ENCODE assay signal across 8 cellular contexts in the genomic region with DNA sequence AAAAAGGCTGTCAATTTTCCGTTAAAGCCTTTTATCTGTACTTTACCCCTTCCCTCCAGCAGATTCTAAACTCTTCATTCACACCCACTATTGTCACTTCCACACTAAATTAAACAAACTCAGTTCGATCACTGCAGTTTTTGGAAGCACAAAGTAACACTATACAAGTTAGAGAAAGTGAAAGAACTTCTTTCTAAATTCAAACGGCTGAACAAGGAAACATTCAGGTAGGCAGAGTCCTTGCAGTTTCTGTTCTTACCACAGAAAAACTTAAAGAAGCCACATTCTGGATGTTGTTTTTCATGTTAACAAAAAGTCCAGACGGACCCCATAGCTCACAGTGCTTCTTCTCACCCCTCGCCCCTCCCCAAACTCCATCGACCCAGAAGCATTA. TPM values are rescaled to one million over a fixed set of nuclear protein-coding genes. Genes with fewer than 3 reads are reported as not detected.
DNase-seq lines count a peak whose midpoint lies in the region; ATAC-seq and TF ChIP-seq lines count a peak whose summit lies in the region.

No MANE protein-coding gene starts in this region.

- H3K36me3 ChIP-seq in ES-I3 (ENCODE audit: insufficient read depth, low read length) (no peaks in the 10 kb centered on the region), Loucy (ENCODE audit: insufficient read depth, low read length) (no peaks in the 10 kb centered on the region), aorta (ENCODE audit: control insufficient read depth in 1 of 2, insufficient read depth in 2 of 2, low read length in 1 of 2) (no peaks in the 10 kb centered on the region)

- H3K4me1 ChIP-seq in ES-I3 (ENCODE audit: insufficient read depth, low read length) (no peaks in the 10 kb centered on the region; the same call in 1 of the 2 replicates), Loucy (ENCODE audit: insufficient read depth, low read length, poor library complexity, severe bottlenecking) (peaks cover 21% of the 10 kb centered on the region), aorta (ENCODE audit: control insufficient read depth in 1 of 2, insufficient read depth in 2 of 2, low read length in 2 of 2) (no peaks in the 10 kb centered on the region)

- intact Hi-C loops in aorta (cut with DNase I) = loop anchor here (5.0 kb wide), 3 partner anchors 52 to 87 kb away; a partner anchor contains a TSS

- H3K4me3 ChIP-seq in Loucy (ENCODE audit: low read length, poor library complexity, severe bottlenecking) = peak overlapping the region; percentile 81
- peak overlapping the region; percentile 78 to 87 for H3K4me3 ChIP-seq in aorta (ENCODE audit: low read length in 2 of 2)

- DNase-seq in caudate nucleus (lab: John Stamatoyannopoulos, UW) (no peak), midbrain (lab: John Stamatoyannopoulos, UW) (peak; percentile 41), aorta (no peak), UCSD-AML1 (lab: John Stamatoyannopoulos, UW; ENCODE audit: unreplicated experiment) (no peak), NCI-H526 treated with DMSO at 0.1 percent for 48 hours (lab: John Stamatoyannopoulos, UW) (no peak)

- H3K9me3 ChIP-seq in ES-I3 (ENCODE audit: control insufficient read depth, insufficient read depth, low read length) (no peaks in the 10 kb centered on the region), Loucy (ENCODE audit: insufficient read depth, low read depth, low read length) (no peaks in the 10 kb centered on the region), aorta (ENCODE audit: control insufficient read depth, low read length) (no peaks in the 10 kb centered on the region)

- H4K20me1 ChIP-seq in Loucy (ENCODE audit: insufficient read depth, low read length, poor library complexity, severe bottlenecking) = no peaks in the 10 kb centered on the region

- H3K4me2 ChIP-seq in Loucy (ENCODE audit: low read depth, low read length, poor library complexity, severe bottlenecking) = peak overlapping the region; percentile 95

- 0 to 1% methylated on average over 6 of the region's 6 CpGs for WGBS in aorta, 2 donors

- TF ChIP-seq CTCF in Loucy (conservative IDR thresholded peaks at IDR 0.05; ENCODE audit: low read length) = no peak

- H3K27me3 ChIP-seq in Loucy (ENCODE audit: insufficient read depth, low read length, poor library complexity, severe bottlenecking) = no peaks in the 10 kb centered on the region
- H3K27me3 ChIP-seq in aorta (ENCODE audit: control insufficient read depth in 1 of 2, insufficient read depth in 2 of 2, low read length in 1 of 2) = no peaks in the 10 kb centered on the region

- H3K79me2 ChIP-seq in Loucy (ENCODE audit: insufficient read depth, low read length) = no peaks in the 10 kb centered on the region

- H3K9ac ChIP-seq in ES-I3 (ENCODE audit: low read depth, low read length) (peak overlapping the region; percentile 65; the same call in 1 of the 2 replicates), Loucy (ENCODE audit: low read depth, low read length, poor library complexity, severe bottlenecking) (peak overlapping the region; percentile 91)

- H3K27ac ChIP-seq in caudate nucleus (ENCODE audit: low read depth, low read length) = peak overlapping the region; percentile 92
- peak overlapping the region; percentile 14 to 43 for H3K27ac ChIP-seq in aorta (ENCODE audit: low read depth in 1 of 2, low read length in 2 of 2)

- no peaks in the 10 kb centered on the region for H3K9me2 ChIP-seq in Loucy (replicated peaks; ENCODE audit: low read depth, low read length)

- peak overlapping the region; percentile 90 for H2AFZ ChIP-seq in Loucy (ENCODE audit: low read length)

- peak; percentile 86 for ATAC-seq in GM21723 (IDR thresholded peaks at IDR 0.05; ENCODE audit: unreplicated experiment)
- peak; percentile 11 for ATAC-seq in aorta (ENCODE audit: low FRiP score)

- H3F3A ChIP-seq in Loucy (ENCODE audit: low read depth) = no peaks in the 10 kb centered on the region; the same call in 1 of the 2 replicates

RNA-seq across cellular contexts. Expression of a gene that starts 27.5 kb away (rescaled TPM):
- total RNA-seq in aorta = 1 to 10 TPM in 1 of 2 donors, not detected in 1; 1.7 TPM
- under 1 TPM in 1 of 2 donors, not detected in 1; 0.61 TPM for polyA plus RNA-seq in aorta
